Comparison of ENCODE assay signal across 8 cellular contexts in the genomic region with DNA sequence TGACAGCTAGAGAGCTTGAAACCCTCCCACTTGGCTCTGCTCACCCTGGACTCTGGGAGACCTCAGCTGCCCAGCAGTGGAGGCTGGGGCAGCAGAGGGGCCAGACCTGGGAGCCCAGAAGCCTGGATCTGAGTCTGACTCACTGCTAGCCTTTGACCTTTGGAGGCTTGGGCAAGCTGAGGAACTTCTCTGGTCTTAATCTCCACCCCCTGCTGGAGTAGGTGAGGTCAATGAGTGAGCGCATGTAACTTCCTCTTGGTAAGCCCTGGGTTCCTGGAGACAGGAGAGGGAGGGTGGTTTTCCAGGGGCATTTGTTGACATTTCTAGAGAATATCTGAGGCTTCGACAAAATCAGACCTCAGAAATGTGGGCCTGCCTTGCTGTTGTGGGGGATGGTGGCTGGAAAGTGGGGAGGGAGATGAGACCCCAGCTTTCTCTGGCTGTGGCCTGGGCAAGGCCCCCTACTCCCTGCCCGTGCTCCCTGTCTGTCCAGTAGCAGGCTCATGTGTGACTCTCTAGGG.
DNase-seq lines count a peak whose midpoint lies in the region; ATAC-seq and TF ChIP-seq lines count a peak whose summit lies in the region.

No MANE protein-coding gene starts in this region.

- no peaks in the 10 kb centered on the region for H3K9me3 Mint-ChIP-seq in activated CD4-positive, alpha-beta memory T cell treated with anti-CD3 and anti-CD28 coated beads for 36 hours

- no peaks in the 10 kb centered on the region for H3K9me3 ChIP-seq in testis

- CTCF ChIA-PET in activated CD4-positive, alpha-beta memory T cell treated with anti-CD3 and anti-CD28 coated beads for 36 hours (lab: Charles Lee) = interaction anchor here (0.7 to 2.6 kb wide), 10 partner anchors 31 to 155 kb away, joined by 3 to 13 read pairs (median 4); a partner anchor contains a TSS

- no peak for TF ChIP-seq CTCF in testis (IDR thresholded peaks at IDR 0.05)

- H3K4me1 ChIP-seq in testis = no peaks in the 10 kb centered on the region

- DNase-seq in AG08396 (ENCODE audit: low spot score) (peak; percentile 80), HS-27A (ENCODE audit: low read depth) (peak; percentile 79), kidney tubule cell (ENCODE audit: low spot score) (peak; percentile 93), testis (no peak), NCI-H1048 (lab: John Stamatoyannopoulos, UW) (no peak)
- peak; percentile 55 for DNase-seq in activated CD4-positive, alpha-beta memory T cell treated with anti-CD3 and anti-CD28 coated beads for 36 hours

- H3K36me3 Mint-ChIP-seq in activated CD4-positive, alpha-beta memory T cell treated with anti-CD3 and anti-CD28 coated beads for 36 hours = no peaks in the 10 kb centered on the region

- H3K36me3 ChIP-seq in testis (ENCODE audit: low read depth, missing control alignments) = no peaks in the 10 kb centered on the region

- peaks cover 3% of the 10 kb centered on the region for H3K27me3 Mint-ChIP-seq in activated CD4-positive, alpha-beta memory T cell treated with anti-CD3 and anti-CD28 coated beads for 36 hours

- no peak for TF ChIP-seq POLR2A in testis (IDR thresholded peaks at IDR 0.05)

- intact Hi-C loops in activated CD4-positive, alpha-beta memory T cell treated with anti-CD3 and anti-CD28 coated beads for 36 hours (cut with micrococcal nuclease) = loop anchor here (1.0 to 2.0 kb wide), 6 partner anchors 47 to 281 kb away; a partner anchor contains a TSS
- intact Hi-C loops in testis (cut with DNase I; ENCODE audit: low total_unique reads) = no loop called here

- 66 to 88% methylated on average over 3 of the region's 3 CpGs for WGBS in testis, 2 donors

- peak overlapping the region; percentile 75 for H3K27ac Mint-ChIP-seq in activated CD4-positive, alpha-beta memory T cell treated with anti-CD3 and anti-CD28 coated beads for 36 hours

- POLR2A ChIA-PET in activated CD4-positive, alpha-beta memory T cell treated with anti-CD3 and anti-CD28 coated beads for 36 hours (lab: Charles Lee) = interaction anchor here (0.9 to 2.3 kb wide), 13 partner anchors 8 to 151 kb away, joined by 3 to 19 read pairs (median 5); a partner anchor contains a TSS

- H3K27ac ChIP-seq in testis = no peak overlapping the region

- no peak overlapping the region for H3K4me3 Mint-ChIP-seq in activated CD4-positive, alpha-beta memory T cell treated with anti-CD3 and anti-CD28 coated beads for 36 hours

- H3K4me3 ChIP-seq in testis = no peak overlapping the region

- H3K4me1 Mint-ChIP-seq in activated CD4-positive, alpha-beta memory T cell treated with anti-CD3 and anti-CD28 coated beads for 36 hours (ENCODE audit: low read depth) = peaks cover 56% of the 10 kb centered on the region

- ATAC-seq in GM19351 (IDR thresholded peaks at IDR 0.05; ENCODE audit: unreplicated experiment) (no peak), GM19023 (IDR thresholded peaks at IDR 0.05; ENCODE audit: unreplicated experiment) (no peak)

- H3K27me3 ChIP-seq in testis = no peaks in the 10 kb centered on the region

Comparison
In these comparisons a context has a peak if more than half of its experiments do, and no peak if none do; other contexts are left out.
1. DNase-seq: peak in AG08396 (single experiment), HS-27A (single experiment), activated CD4-positive, alpha-beta memory T cell treated with anti-CD3 and anti-CD28 coated beads for 36 hours (single experiment) and kidney tubule cell (single experiment); none in testis (single experiment) and NCI-H1048 (single experiment).